ENCODE assay signal across 1 cellular context in the genomic region with DNA sequence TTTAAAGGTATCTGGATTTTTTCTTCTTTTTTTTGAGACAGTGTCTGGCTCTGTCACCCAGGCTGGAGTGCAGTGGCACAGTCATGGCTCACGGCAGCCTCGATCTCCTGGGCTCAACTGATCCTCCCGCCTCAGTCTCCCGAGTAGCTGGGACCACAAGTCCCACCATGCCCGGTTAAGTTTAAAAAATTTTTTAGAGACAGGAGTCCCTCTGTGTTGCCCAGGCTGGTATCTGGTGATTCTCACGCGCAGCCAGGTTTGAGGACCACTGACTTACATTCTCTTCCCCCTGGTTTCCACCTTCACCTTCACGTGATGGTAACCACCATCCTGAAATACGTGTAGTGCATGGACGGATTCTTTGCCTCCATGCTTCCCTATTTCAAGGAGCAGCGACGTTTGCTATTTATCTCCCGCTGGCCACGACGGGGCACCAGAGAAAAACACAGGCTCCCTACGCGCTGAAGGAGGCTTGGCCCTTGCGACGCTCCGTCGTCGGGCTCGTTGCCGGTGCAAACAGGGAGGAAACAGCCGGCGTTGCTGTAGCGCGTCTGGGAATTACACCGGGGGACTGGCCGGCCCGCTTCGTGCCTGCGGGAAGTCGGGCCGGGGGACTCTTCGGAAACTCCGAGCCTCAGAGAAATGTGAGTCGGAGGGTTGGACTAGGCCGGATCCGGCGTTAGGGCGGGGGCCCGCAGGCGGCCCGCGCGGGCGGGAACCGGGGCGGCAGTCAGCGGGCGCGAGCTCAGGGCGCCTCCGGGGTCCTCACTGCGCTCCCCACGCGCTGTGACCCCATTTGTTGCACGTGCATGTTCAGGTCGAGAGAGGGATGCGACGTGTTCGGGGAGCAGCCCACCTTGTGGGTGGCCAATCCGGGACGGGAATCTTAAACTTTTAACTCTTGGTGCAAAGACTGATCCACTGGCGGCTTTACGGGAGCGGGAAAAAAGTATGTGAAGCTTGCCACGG.
TF ChIP-seq lines count a peak whose summit lies in the region.

Gene TCHP (plus strand): TSS at position 492 of the 969 bp plus-strand sequence. CDS start 2,753 bp downstream, outside the sequence.

TF ChIP-seq in GM12878, 131 proteins besides CTCF, POLR2A, EP300 and RAD21 (continued from another document):
- TF ChIP-seq CEBPZ (IDR thresholded peaks at IDR 0.05; ENCODE audit: low read depth, low read length) (no peak), CREM (IDR thresholded peaks at IDR 0.05; ENCODE audit: low read depth) (peak; percentile 82), RB1 (IDR thresholded peaks at IDR 0.05; ENCODE audit: borderline replicate concordance) (peak; percentile 93), NBN (IDR thresholded peaks at IDR 0.05) (peak; percentile 59), NR2F1 (conservative IDR thresholded peaks at IDR 0.05) (0 out of 2 replicates have a peak, but pooled peaks have one; percentile 29), EGR1 (IDR thresholded peaks at IDR 0.05; ENCODE audit: borderline replicate concordance in 1 of 2, low read depth in 2 of 2, low read length in 2 of 2) (peak in 1 of 2 experiments; percentile 38; a peak in 1 of 3 replicates), ETV6 (conservative IDR thresholded peaks at IDR 0.05 in 1 of 2, IDR thresholded peaks at IDR 0.05 in 1 of 2; ENCODE audit: borderline replicate concordance in 1 of 2, low read depth in 1 of 2) (peak in 1 of 2 experiments; percentile 22; a peak in 1 of 4 replicates), ZBED1 (IDR thresholded peaks at IDR 0.05; ENCODE audit: borderline replicate concordance) (0 out of 2 replicates have a peak, but pooled peaks have one; percentile 22), PAX8 (IDR thresholded peaks at IDR 0.05) (no peak), EED (IDR thresholded peaks at IDR 0.05; ENCODE audit: low read depth) (peak; percentile 70), RUNX3 (IDR thresholded peaks at IDR 0.05; ENCODE audit: low read length) (peak; percentile 28), MEF2B (IDR thresholded peaks at IDR 0.05; ENCODE audit: partially characterized antibody, poor library complexity, severe bottlenecking) (peak; percentile 19), LARP7 (IDR thresholded peaks at IDR 0.05) (peak; percentile 84), FOXK2 (IDR thresholded peaks at IDR 0.05) (peak; percentile 61), MTA2 (IDR thresholded peaks at IDR 0.05; ENCODE audit: low read depth) (no peak), GATAD2B (conservative IDR thresholded peaks at IDR 0.05; ENCODE audit: low read depth) (peak; percentile 85), MYC (IDR thresholded peaks at IDR 0.05; ENCODE audit: insufficient read depth, insufficient read length, insufficient replicate concordance, low read length, severe bottlenecking) (peak; percentile 34), STAT1 (conservative IDR thresholded peaks at IDR 0.05) (no peak; the same call in 1 of the 2 replicates), USF1 (IDR thresholded peaks at IDR 0.05; ENCODE audit: borderline replicate concordance, extremely low read length, insufficient read depth, low read depth, low read length) (no peak), MEF2A (IDR thresholded peaks at IDR 0.05; ENCODE audit: insufficient read depth, low read depth, low read length) (peak; percentile 7; the same call in 1 of the 2 replicates), SIX5 (IDR thresholded peaks at IDR 0.05; ENCODE audit: low read depth, low read length, severe bottlenecking) (peak; percentile 30), RELA (IDR thresholded peaks at IDR 0.05; ENCODE audit: borderline replicate concordance, partially characterized antibody) (peak; percentile 45), POLR2AphosphoS5 (IDR thresholded peaks at IDR 0.05; ENCODE audit: low read length) (peak; percentile 55; the same call in 1 of the 2 replicates), ASH2L (IDR thresholded peaks at IDR 0.05; ENCODE audit: borderline replicate concordance, low read depth) (peak; percentile 90; the same call in 1 of the 2 replicates), CREB1 (IDR thresholded peaks at IDR 0.05; ENCODE audit: low read depth) (peak; percentile 73), CHD4 (IDR thresholded peaks at IDR 0.05) (no peak), PML (IDR thresholded peaks at IDR 0.05; ENCODE audit: low read length) (peak; percentile 69; the same call in 1 of the 2 replicates), IKZF1 (conservative IDR thresholded peaks at IDR 0.05) (peak; percentile 93), CHD2 (IDR thresholded peaks at IDR 0.05; ENCODE audit: borderline replicate concordance, low read depth, low read length) (peak; percentile 45; the same call in 1 of the 2 replicates), SMAD5 (IDR thresholded peaks at IDR 0.05; ENCODE audit: low read depth) (no peak), TBL1XR1 (IDR thresholded peaks at IDR 0.05; ENCODE audit: low read depth, low read length) (peak; percentile 37; the same call in 1 of the 2 replicates)
